8 cellular contexts compared by ENCODE assay signal in genomic region chr19:46634045-46634655, GRCh38. TPM values are rescaled to one million over a fixed set of nuclear protein-coding genes. Genes with fewer than 3 reads are reported as not detected.
DNase-seq lines count a peak whose midpoint lies in the region; ATAC-seq, FAIRE-seq and TF ChIP-seq lines count a peak whose summit lies in the region.

No MANE protein-coding gene starts in this region.

- H2BK120ac ChIP-seq in H1 (replicated peaks; ENCODE audit: low read depth, low read length): no peak overlapping the region

- no peak overlapping the region for H2BK15ac ChIP-seq in H1 (ENCODE audit: low read length)

- no peaks in the 10 kb centered on the region for H3K79me2 ChIP-seq in H1 (ENCODE audit: control insufficient read depth in 1 of 2, insufficient read depth in 2 of 2, low read length in 2 of 2)

- TF ChIP-seq POLR2A in H1 (IDR thresholded peaks at IDR 0.05; ENCODE audit: control extremely low read depth in 1 of 2, low read depth in 2 of 2, low read length in 2 of 2): no peak

- H3K9ac ChIP-seq in H1 (replicated peaks in 1 of 4; ENCODE audit: extremely low read depth in 1 of 4, low read depth in 3 of 4, low read length in 3 of 4): no peak overlapping the region

- no peak overlapping the region for H2BK5ac ChIP-seq in H1 (ENCODE audit: low read depth, low read length)

- H3K9me3 ChIP-seq in H1 (ENCODE audit: insufficient read depth in 2 of 2, low read depth in 1 of 2, low read length in 1 of 2) (no peaks in the 10 kb centered on the region), mesodermal cell (ENCODE audit: control insufficient read depth, low read length) (no peaks in the 10 kb centered on the region)

- no peak overlapping the region for H3K27ac ChIP-seq in H1 (ENCODE audit: low read depth, low read length)
- peak overlapping the region; percentile 23 for H3K27ac ChIP-seq in mesodermal cell (ENCODE audit: low read depth, low read length, severe bottlenecking)

- H2BK20ac ChIP-seq in H1 (ENCODE audit: low read length): no peak overlapping the region

- H3K23ac ChIP-seq in H1 (ENCODE audit: insufficient read length): no peak overlapping the region

- H3K4me2 ChIP-seq in H1 (ENCODE audit: insufficient read depth in 1 of 2, low read depth in 2 of 2, low read length in 2 of 2): peak overlapping the region; percentile 82 to 87

- CTCF ChIA-PET in H1 (lab: Charles Lee; ENCODE audit: partially characterized antibody): interaction anchor here (0.6 to 15.3 kb wide), 5 partner anchors 9 to 110 kb away, joined by 3 to 309 read pairs (median 3); partner anchors contain the start of genes DACT3 and PTGIR

- TF ChIP-seq CTCF in H1 (IDR thresholded peaks at IDR 0.05; ENCODE audit: control extremely low read depth in 1 of 3, insufficient read depth in 1 of 3, low read depth in 1 of 3, low read length in 3 of 3): no peak

- H2BK12ac ChIP-seq in H1 (ENCODE audit: low read depth, low read length): no peak overlapping the region

- H3K23me2 ChIP-seq in H1 (ENCODE audit: low read depth, low read length): peaks cover 20% of the 10 kb centered on the region

- peaks cover 0 to 11% of the 10 kb centered on the region in 2 experiments for H4K20me1 ChIP-seq in H1 (replicated peaks in 1 of 2; ENCODE audit: control insufficient read depth in 1 of 2, insufficient read depth in 2 of 2, low read length in 2 of 2)

- peaks cover 5 to 50% (median 42%) of the 10 kb centered on the region in 4 experiments for H3K27me3 ChIP-seq in H1 (replicated peaks in 1 of 4; ENCODE audit: control insufficient read depth in 3 of 4, extremely low read depth in 1 of 4, insufficient read depth in 3 of 4, low read length in 3 of 4)

- H3K4ac ChIP-seq in H1 (replicated peaks; ENCODE audit: insufficient read length, low read depth, low read length): no peak overlapping the region

- no peak overlapping the region for H3K56ac ChIP-seq in H1 (replicated peaks; ENCODE audit: insufficient read length, low read depth, low read length)

- DNase-seq in EL: peak; percentile 87
- DNase-seq in NCI-H748 (lab: John Stamatoyannopoulos, UW; ENCODE audit: unreplicated experiment): peak; percentile 85
- peak; percentile 77 to 87 for DNase-seq in activated CD8-positive, alpha-beta memory T cell treated with anti-CD3 and anti-CD28 coated beads for 4 hours (ENCODE audit: low read depth in 2 of 2)
- peak; percentile 87 to 98 for DNase-seq in H1 (ENCODE audit: low read depth in 1 of 2, low spot score in 2 of 2)
- DNase-seq in stimulated activated CD8-positive, alpha-beta memory T cell treated with anti-CD3 and anti-CD28 coated beads, Interleukin-15, amount 100 ng/mL, for 4 hours (ENCODE audit: low read depth in 2 of 2): peak; percentile 74 to 86

- no peak for TF ChIP-seq RAD21 in H1 (IDR thresholded peaks at IDR 0.05 in 1 of 2, conservative IDR thresholded peaks at IDR 0.05 in 1 of 2; ENCODE audit: low read depth in 2 of 2, low read length in 2 of 2)

- H2AK5ac ChIP-seq in H1 (ENCODE audit: low read depth, low read length): no peak overlapping the region

- FAIRE-seq in H1 (lab: Jason Lieb, UNC): no peak

- H3K4me1 ChIP-seq in H1 (replicated peaks in 1 of 4; ENCODE audit: control insufficient read depth in 3 of 4, insufficient read depth in 4 of 4, low read length in 3 of 4) (peaks cover 0 to 24% (median 15%) of the 10 kb centered on the region in 4 experiments; a peak in 6 of 7 replicates), mesodermal cell (ENCODE audit: control insufficient read depth, insufficient read depth, low read length, poor library complexity, severe bottlenecking) (peaks cover 42% of the 10 kb centered on the region)

- ATAC-seq in HG02973 (IDR thresholded peaks at IDR 0.05; ENCODE audit: unreplicated experiment) (peak; percentile 47), GM21723 (IDR thresholded peaks at IDR 0.05; ENCODE audit: unreplicated experiment) (no peak)

- peak overlapping the region; percentile 48; the same call in 1 of the 2 replicates for H3K18ac ChIP-seq in H1 (ENCODE audit: extremely low read depth, low read length)

- H3K4me3 ChIP-seq in H1 (ENCODE audit: extremely low read depth in 1 of 4, insufficient read depth in 2 of 4, low read depth in 3 of 4, low read length in 4 of 4) (peak overlapping the region; percentile 47 to 97 (median 58)), mesodermal cell (ENCODE audit: extremely low read depth, insufficient read depth, low read length, poor library complexity, severe bottlenecking) (peak overlapping the region; percentile 50)

- POLR2A ChIA-PET in H1 (lab: Charles Lee; ENCODE audit: partially characterized antibody): interaction anchor here (0.9 to 1.4 kb wide), 4 partner anchors 16 to 28 kb away, joined by 3 to 4 read pairs (median 4); no protein-coding TSS in a partner anchor

- 0 out of 2 replicates have a peak overlapping the region, but pooled peaks have one; percentile 8 for H2AFZ ChIP-seq in H1 (ENCODE audit: low read length)

- 2% methylated on average over 14 of the region's 38 CpGs; no CpG with 5 or more reads in 1 of the 2 experiments for WGBS in H1 (ENCODE audit: extremely low coverage in 1 of 2, insufficient coverage in 1 of 2, insufficient read length in 1 of 2, insufficient replicate concordance in 2 of 2, low coverage in 1 of 2, low lambda C conversion rate in 2 of 2, missing lambda C conversion rate in 1 of 2), 2 experiments
- WGBS in mesodermal cell (ENCODE audit: insufficient coverage in 2 of 2), 2 experiments: 0 to 2% methylated on average over 28 to 29 of the region's 38 CpGs

- H3K36me3 ChIP-seq in H1 (ENCODE audit: control insufficient read depth in 2 of 4, insufficient read depth in 4 of 4, low read length in 3 of 4) (no peaks in the 10 kb centered on the region), mesodermal cell (ENCODE audit: control insufficient read depth, insufficient read depth, low read length) (no peaks in the 10 kb centered on the region)

- no peak overlapping the region for H4K5ac ChIP-seq in H1 (ENCODE audit: insufficient read length, low read depth, low read length)

- H3K79me1 ChIP-seq in H1 (ENCODE audit: low read depth, low read length): no peaks in the 10 kb centered on the region; the same call in 1 of the 2 replicates

- no peak overlapping the region for H4K91ac ChIP-seq in H1 (replicated peaks; ENCODE audit: insufficient read length, low read length)

- no peak for TF ChIP-seq EP300 in H1 (IDR thresholded peaks at IDR 0.05; ENCODE audit: borderline replicate concordance in 1 of 2, low read depth in 2 of 2, low read length in 2 of 2)

- no peak overlapping the region for H4K8ac ChIP-seq in H1 (ENCODE audit: extremely low read depth, insufficient read depth, low read length)

- H3K14ac ChIP-seq in H1 (ENCODE audit: insufficient read length): no peak overlapping the region

TF ChIP-seq in H1, 55 proteins besides CTCF, POLR2A, EP300 and RAD21 (continues in another document):
- 0 out of 2 replicates have a peak, but pooled peaks have one; percentile 12 for TF ChIP-seq MAX (IDR thresholded peaks at IDR 0.05)

RNA-seq across cellular contexts. Expression of gene GNG8, which starts 1.9 kb away (rescaled TPM):
- total RNA-seq in H1 (2021; fragmentation: NEBNext Ultra II Directional; extraction: Animal tissue kit (Norgen Biotek cat#: 25700)): not detected in 2 replicates
- not detected in 2 replicates for polyA plus RNA-seq in H1 (2011; rRNA removed)
- not detected for polyA plus RNA-seq in H1 (2011; cell fraction: cytosol; rRNA removed)
- polyA plus RNA-seq in H1 (2011; cell fraction: nucleus; rRNA removed): not detected
- polyA plus RNA-seq in H1 (2012, experiment 1 of 2): 3.6 TPM in 1 of 4 replicates, not detected in the others
- not detected for polyA plus RNA-seq in H1 (2012, experiment 2 of 2)
- polyA plus RNA-seq in H1 (2013, experiment 1 of 2): not detected
- polyA plus RNA-seq in H1 (2013, experiment 2 of 2): 1.7 TPM
- polyA minus RNA-seq in H1 (2011; rRNA and poly(A)+ RNA removed): not detected in 2 replicates
- polyA minus RNA-seq in H1 (2011; cell fraction: cytosol; rRNA and poly(A)+ RNA removed): not detected
- not detected for polyA minus RNA-seq in H1 (2011; cell fraction: nucleus; rRNA and poly(A)+ RNA removed)
- 22.5 TPM for polyA plus RNA-seq in mesodermal cell (2013, experiment 1 of 2)
- 30.8 TPM for polyA plus RNA-seq in mesodermal cell (2013, experiment 2 of 2)

RNA-seq across cellular contexts. Expression of gene PTGIR, which starts 9.3 kb away (rescaled TPM):
- total RNA-seq in H1 (2021; fragmentation: NEBNext Ultra II Directional; extraction: Animal tissue kit (Norgen Biotek cat#: 25700)): not detected in 2 replicates
- 0.15 and 0.19 TPM in 2 replicates for polyA plus RNA-seq in H1 (2011; rRNA removed)
- 0.14 TPM for polyA plus RNA-seq in H1 (2011; cell fraction: cytosol; rRNA removed)
- 0.09 TPM for polyA plus RNA-seq in H1 (2011; cell fraction: nucleus; rRNA removed)
- polyA plus RNA-seq in H1 (2012, experiment 1 of 2): not detected in 4 replicates
- not detected for polyA plus RNA-seq in H1 (2012, experiment 2 of 2)
- polyA plus RNA-seq in H1 (2013, experiment 1 of 2): 0.10 TPM
- polyA plus RNA-seq in H1 (2013, experiment 2 of 2): 0.13 TPM
- not detected in 2 replicates for polyA minus RNA-seq in H1 (2011; rRNA and poly(A)+ RNA removed)
- polyA minus RNA-seq in H1 (2011; cell fraction: cytosol; rRNA and poly(A)+ RNA removed): not detected
- polyA minus RNA-seq in H1 (2011; cell fraction: nucleus; rRNA and poly(A)+ RNA removed): not detected
- polyA plus RNA-seq in mesodermal cell (2013, experiment 1 of 2): 6.6 TPM
- 6.9 TPM for polyA plus RNA-seq in mesodermal cell (2013, experiment 2 of 2)

RNA-seq across cellular contexts. Expression of gene DACT3, which starts 26.8 kb away (rescaled TPM):
- 1.5 and 2.0 TPM in 2 replicates for total RNA-seq in H1 (2021; fragmentation: NEBNext Ultra II Directional; extraction: Animal tissue kit (Norgen Biotek cat#: 25700))
- polyA plus RNA-seq in H1 (2011; rRNA removed): 1.8 and 1.9 TPM in 2 replicates
- polyA plus RNA-seq in H1 (2011; cell fraction: cytosol; rRNA removed): 1.8 TPM
- 2.1 TPM for polyA plus RNA-seq in H1 (2011; cell fraction: nucleus; rRNA removed)
- polyA plus RNA-seq in H1 (2012, experiment 1 of 2): 1.1 to 1.4 TPM (median 1.2 TPM) in 4 replicates
- 1.4 TPM for polyA plus RNA-seq in H1 (2012, experiment 2 of 2)
- 1.3 TPM for polyA plus RNA-seq in H1 (2013, experiment 1 of 2)
- polyA plus RNA-seq in H1 (2013, experiment 2 of 2): 1.3 TPM
- polyA minus RNA-seq in H1 (2011; rRNA and poly(A)+ RNA removed): 0.61 and 1.2 TPM in 2 replicates
- polyA minus RNA-seq in H1 (2011; cell fraction: cytosol; rRNA and poly(A)+ RNA removed): 0.81 TPM
- 1.00 TPM for polyA minus RNA-seq in H1 (2011; cell fraction: nucleus; rRNA and poly(A)+ RNA removed)
- polyA plus RNA-seq in mesodermal cell (2013, experiment 1 of 2): 45.0 TPM
- 42.6 TPM for polyA plus RNA-seq in mesodermal cell (2013, experiment 2 of 2)

RNA-seq across cellular contexts. Expression of gene CALM3, which starts 33.0 kb away (rescaled TPM):
- 318 and 326 TPM in 2 replicates for total RNA-seq in H1 (2021; fragmentation: NEBNext Ultra II Directional; extraction: Animal tissue kit (Norgen Biotek cat#: 25700))
- 315 and 405 TPM in 2 replicates for polyA plus RNA-seq in H1 (2011; rRNA removed)
- polyA plus RNA-seq in H1 (2011; cell fraction: cytosol; rRNA removed): 585 TPM
- polyA plus RNA-seq in H1 (2011; cell fraction: nucleus; rRNA removed): 241 TPM
- 396 to 462 TPM (median 444 TPM) in 4 replicates for polyA plus RNA-seq in H1 (2012, experiment 1 of 2)
- polyA plus RNA-seq in H1 (2012, experiment 2 of 2): 353 TPM
- polyA plus RNA-seq in H1 (2013, experiment 1 of 2): 213 TPM
- 220 TPM for polyA plus RNA-seq in H1 (2013, experiment 2 of 2)
- polyA minus RNA-seq in H1 (2011; rRNA and poly(A)+ RNA removed): 129 and 145 TPM in 2 replicates
- 94.5 TPM for polyA minus RNA-seq in H1 (2011; cell fraction: cytosol; rRNA and poly(A)+ RNA removed)
- polyA minus RNA-seq in H1 (2011; cell fraction: nucleus; rRNA and poly(A)+ RNA removed): 67.8 TPM
- polyA plus RNA-seq in mesodermal cell (2013, experiment 1 of 2): 332 TPM
- 315 TPM for polyA plus RNA-seq in mesodermal cell (2013, experiment 2 of 2)
